8 cellular contexts compared by ENCODE assay signal in genomic region chr9:103798620-103799019, GRCh38.
DNase-seq lines count a peak whose midpoint lies in the region; ATAC-seq and TF ChIP-seq lines count a peak whose summit lies in the region.

No MANE protein-coding gene starts in this region.

- H3K27me3 Mint-ChIP-seq in endothelial cell (ENCODE audit: unreplicated experiment): no peaks in the 10 kb centered on the region

- ATAC-seq in GM18508 (IDR thresholded peaks at IDR 0.05; ENCODE audit: insufficient read depth, unreplicated experiment): peak; percentile 100
- ATAC-seq in GM21576 (IDR thresholded peaks at IDR 0.05; ENCODE audit: unreplicated experiment): peak; percentile 100

- TF ChIP-seq CTCF in endothelial cell (IDR thresholded peaks at IDR 0.05; ENCODE audit: unreplicated experiment): no peak

- no peak overlapping the region for H3K27ac Mint-ChIP-seq in endothelial cell (ENCODE audit: unreplicated experiment)

- H3K9me3 Mint-ChIP-seq in endothelial cell (ENCODE audit: unreplicated experiment): peaks cover 4% of the 10 kb centered on the region

- DNase-seq in HT1080 (ENCODE audit: low read depth) (peak; percentile 83), astrocyte of the hippocampus (ENCODE audit: low read depth, low spot score) (peak; percentile 55), GM19238 (ENCODE audit: insufficient read length, low spot score) (no peak), endothelial cell (ENCODE audit: low spot score) (no peak), GOT3 (lab: John Stamatoyannopoulos, UW) (no peak)
- no peak for DNase-seq in stimulated activated CD8-positive, alpha-beta memory T cell treated with anti-CD3 and anti-CD28 coated beads, Interleukin-4, amount 100 ng/mL, for 48 hours

- no peak overlapping the region for H3K4me3 Mint-ChIP-seq in endothelial cell (ENCODE audit: unreplicated experiment)

- H3K4me1 Mint-ChIP-seq in endothelial cell (ENCODE audit: unreplicated experiment): no peaks in the 10 kb centered on the region

- no peaks in the 10 kb centered on the region for H3K36me3 Mint-ChIP-seq in endothelial cell (ENCODE audit: low read depth, unreplicated experiment)

Comparison
In these comparisons a context has a peak if more than half of its experiments do, and no peak if none do; other contexts are left out.
1. DNase-seq: peak in HT1080 (single experiment) and astrocyte of the hippocampus (single experiment); none in GM19238 (single experiment), stimulated activated CD8-positive, alpha-beta memory T cell treated with anti-CD3 and anti-CD28 coated beads, Interleukin-4, amount 100 ng/mL, for 48 hours (single experiment), endothelial cell (single experiment) and GOT3 (single experiment).